16 cellular contexts compared by ENCODE assay signal in genomic region chr2:71534201-71534600, GRCh38.
DNase-seq lines count a peak whose midpoint lies in the region; ATAC-seq and TF ChIP-seq lines count a peak whose summit lies in the region.
"Had no signal": no experiment of that assay in that cellular context is flagged by ENCODE, and none has a peak within 500 bp of the region (broad histone marks: within the 10 kb centered on the region; RNA-seq: fewer than 3 reads in every experiment).

No MANE protein-coding gene starts in this region.

- H2AK5ac ChIP-seq in mesendoderm (ENCODE audit: low read length): no peak overlapping the region

- no peak overlapping the region for H3K4ac ChIP-seq in mesendoderm (ENCODE audit: low read depth, low read length)

- H4K5ac ChIP-seq in mesendoderm (ENCODE audit: low read length): no peak overlapping the region

- TF ChIP-seq CTCF in RWPE2 (IDR thresholded peaks at IDR 0.05; ENCODE audit: poor library complexity, severe bottlenecking) (no peak), spleen (IDR thresholded peaks at IDR 0.05 in 8 of 11, conservative IDR thresholded peaks at IDR 0.05 in 3 of 11) (no peak)

- H3K4me3 ChIP-seq in RWPE2 (ENCODE audit: severe bottlenecking): no peak overlapping the region
- no peak overlapping the region for H3K4me3 ChIP-seq in spleen
- no peak overlapping the region for H3K4me3 ChIP-seq in mesendoderm (ENCODE audit: low read length)

- H2BK15ac ChIP-seq in mesendoderm (replicated peaks; ENCODE audit: low read depth): no peak overlapping the region

- 67 to 100% (median 86%) methylated on average over 1 of the region's 1 CpG for WGBS in spleen, 5 donors
- no CpG with 5 or more reads among the region's 1 CpG for WGBS in mesendoderm (ENCODE audit: extremely low coverage, insufficient coverage, low lambda C conversion rate)

- no peak for TF ChIP-seq POLR2A in spleen (IDR thresholded peaks at IDR 0.05)

- no peak for ATAC-seq in RWPE2 (ENCODE audit: low read depth)

- H3K36me3 ChIP-seq in RWPE2 (ENCODE audit: low read depth): no peaks in the 10 kb centered on the region
- H3K36me3 ChIP-seq in spleen: peaks cover 0 to 97% (median 14%) of the 10 kb centered on the region in 6 donors
- H3K36me3 ChIP-seq in mesendoderm (ENCODE audit: control insufficient read depth, insufficient read depth, low read length): no peaks in the 10 kb centered on the region
- H3K36me3 ChIP-seq: BE2C had no signal

- in situ Hi-C loops in KBM-7 (cut with MboI; ENCODE audit: low pct_unique_long_range_greater_than_20kb, low sequenced_read_pairs): loop anchor here (25.0 kb wide), 1 partner anchor 603 kb away; the partner anchor contains the start of gene CYP26B1

- H3K9me3 ChIP-seq in RWPE2 (ENCODE audit: severe bottlenecking) (no peaks in the 10 kb centered on the region), spleen (no peaks in the 10 kb centered on the region)
- H3K9me3 ChIP-seq: BE2C had no signal

- no peak overlapping the region for H3K27ac ChIP-seq in RWPE2 (ENCODE audit: poor library complexity, severe bottlenecking)
- H3K27ac ChIP-seq in spleen: peak overlapping the region in 1 of 8 donors; percentile 5
- no peak overlapping the region for H3K27ac ChIP-seq in mesendoderm (ENCODE audit: low read depth, low read length)

- no peak overlapping the region for H2BK120ac ChIP-seq in mesendoderm (ENCODE audit: low read depth, low read length)

- H3K56ac ChIP-seq in mesendoderm (ENCODE audit: low read length): no peak overlapping the region

- H3K27me3 ChIP-seq in RWPE2 (ENCODE audit: insufficient read depth, poor library complexity, severe bottlenecking) (no peaks in the 10 kb centered on the region), spleen (replicated peaks in 1 of 7) (peaks cover 0 to 10% (median 0%) of the 10 kb centered on the region in 7 donors), mesendoderm (ENCODE audit: insufficient read depth, low read length, poor library complexity) (no peaks in the 10 kb centered on the region)
- H3K27me3 ChIP-seq: BE2C had no signal

- H3K4me1 ChIP-seq in RWPE2 (ENCODE audit: insufficient read depth, poor library complexity, severe bottlenecking) (peaks cover 8% of the 10 kb centered on the region), spleen (peaks cover 0 to 49% (median 19%) of the 10 kb centered on the region in 6 donors), mesendoderm (ENCODE audit: control insufficient read depth, low read depth, low read length) (no peaks in the 10 kb centered on the region)
- H3K4me1 ChIP-seq: BE2C had no signal

- intact Hi-C loops in posterior vena cava (cut with DNase I) (no loop called here), spleen (cut with DNase I; ENCODE audit: low total_unique reads) (no loop called here)

- H3K79me2 ChIP-seq in mesendoderm (ENCODE audit: control insufficient read depth, insufficient read depth, low read length): no peaks in the 10 kb centered on the region

- no peak overlapping the region for H3K9ac ChIP-seq in mesendoderm (ENCODE audit: low read length)

- no peaks in the 10 kb centered on the region for H3K79me1 ChIP-seq in mesendoderm (ENCODE audit: low read length)

- H3K23ac ChIP-seq in mesendoderm (ENCODE audit: low read length): no peak overlapping the region

- H3K18ac ChIP-seq in mesendoderm (ENCODE audit: low read length): no peak overlapping the region

- no peak overlapping the region for H2BK5ac ChIP-seq in mesendoderm (ENCODE audit: low read length)

- no peak overlapping the region for H4K8ac ChIP-seq in mesendoderm (ENCODE audit: low read depth, low read length)

- H3K4me2 ChIP-seq in mesendoderm (ENCODE audit: low read length): no peak overlapping the region

- DNase-seq in RWPE2 (ENCODE audit: low spot score): peak; percentile 19
- peak; percentile 28 for DNase-seq in ecto neural progenitor cell (ENCODE audit: low spot score)
- peak; percentile 41 for DNase-seq in posterior vena cava (ENCODE audit: low spot score)
- DNase-seq in spleen: no peak
- no peak for DNase-seq in globus pallidus (ENCODE audit: low spot score)
- DNase-seq in KBM-7: no peak
- no peak for DNase-seq in mesendoderm
- DNase-seq: ACHN, BE2C, C1 segment of cervical spinal cord, DMS153, DMS79, GDM1, GOT3, H7, IMR-90 had no signal

Comparison
In these comparisons a context has a peak if more than half of its experiments do, and no peak if none do; other contexts are left out.
1. DNase-seq: peak in RWPE2 (single experiment), ecto neural progenitor cell (single experiment) and posterior vena cava (single experiment); none in spleen (single experiment), globus pallidus (single experiment), KBM-7 (single experiment) and mesendoderm (single experiment).